16 cellular contexts compared by ENCODE assay signal in genomic region chr6:158667360-158667981, GRCh38. TPM values are rescaled to one million over a fixed set of nuclear protein-coding genes. Genes with fewer than 3 reads are reported as not detected.
DNase-seq lines count a peak whose midpoint lies in the region; ATAC-seq and TF ChIP-seq lines count a peak whose summit lies in the region.
"Had no signal": no experiment of that assay in that cellular context is flagged by ENCODE, and none has a peak within 500 bp of the region (broad histone marks: within the 10 kb centered on the region; RNA-seq: fewer than 3 reads in every experiment).

No MANE protein-coding gene starts in this region.

- no peaks in the 10 kb centered on the region for H3K9me3 Mint-ChIP-seq in IgD-negative memory B cell
- no peaks in the 10 kb centered on the region for H3K9me3 Mint-ChIP-seq in immature natural killer cell
- H3K9me3 Mint-ChIP-seq: activated T-cell treated with anti-CD3 and anti-CD28 coated beads, Interleukin-2, amount 50 U/mL, for 4 hours; WTC11 had no signal

- ATAC-seq in HG03108 (IDR thresholded peaks at IDR 0.05; ENCODE audit: unreplicated experiment) (no peak), GM18873 (IDR thresholded peaks at IDR 0.05; ENCODE audit: low FRiP score, unreplicated experiment) (no peak)
- ATAC-seq: activated T-cell treated with anti-CD3 and anti-CD28 coated beads, Interleukin-2, amount 50 U/mL, for 4 hours; WTC11 had no signal

- H3K27ac ChIP-seq in sigmoid colon = peak overlapping the region in 3 of 4 donors; percentile 31 to 54 (median 33)
- H3K27ac ChIP-seq: BLaER1 had no signal

- peak overlapping the region in 3 of 4 donors; percentile 3 to 65 (median 15) for H3K4me3 Mint-ChIP-seq in IgD-negative memory B cell
- no peak overlapping the region for H3K4me3 Mint-ChIP-seq in immature natural killer cell
- H3K4me3 Mint-ChIP-seq: activated T-cell treated with anti-CD3 and anti-CD28 coated beads, Interleukin-2, amount 50 U/mL, for 4 hours; WTC11 had no signal

- H3K4me1 ChIP-seq in sigmoid colon = peaks cover 0 to 23% (median 4%) of the 10 kb centered on the region in 4 donors

- H3K36me3 Mint-ChIP-seq in IgD-negative memory B cell = peaks cover 2% of the 10 kb centered on the region
- H3K36me3 Mint-ChIP-seq in immature natural killer cell = peaks cover 25 to 60% (median 36%) of the 10 kb centered on the region in 3 donors
- H3K36me3 Mint-ChIP-seq: WTC11 had no signal

- 83 to 93% methylated on average over 8 of the region's 8 CpGs for WGBS in sigmoid colon, 2 donors

- peaks cover 13 to 18% (median 17%) of the 10 kb centered on the region in 3 donors for H3K4me1 Mint-ChIP-seq in IgD-negative memory B cell
- H3K4me1 Mint-ChIP-seq in immature natural killer cell = peaks cover 15 to 25% of the 10 kb centered on the region in 2 donors

- no peak for TF ChIP-seq CTCF in sigmoid colon (IDR thresholded peaks at IDR 0.05)

- TF ChIP-seq POLR2A in sigmoid colon (IDR thresholded peaks at IDR 0.05) = no peak

- H3K27ac Mint-ChIP-seq in IgD-negative memory B cell (peak overlapping the region in 2 of 3 donors; percentile 47 to 84), immature natural killer cell (peak overlapping the region in 5 of 6 donors; percentile 48 to 81 (median 65))
- H3K27ac Mint-ChIP-seq: WTC11 had no signal

- no peaks in the 10 kb centered on the region for H3K9me3 ChIP-seq in sigmoid colon
- H3K9me3 ChIP-seq: adrenal gland, BLaER1 had no signal

- H3K27me3 Mint-ChIP-seq in IgD-negative memory B cell = no peaks in the 10 kb centered on the region
- H3K27me3 Mint-ChIP-seq in immature natural killer cell (ENCODE audit: low read depth in 3 of 3) = peaks cover 2 to 9% (median 4%) of the 10 kb centered on the region in 3 donors

- TF ChIP-seq EP300 in sigmoid colon (IDR thresholded peaks at IDR 0.05) = no peak

- no peaks in the 10 kb centered on the region for H3K27me3 ChIP-seq in sigmoid colon
- H3K27me3 ChIP-seq: adrenal gland had no signal

- no peak overlapping the region for H3K4me3 ChIP-seq in sigmoid colon
- H3K4me3 ChIP-seq: adrenal gland, BLaER1, lung had no signal

- intact Hi-C loops in sigmoid colon (cut with DNase I) = no loop called here

- H3K36me3 ChIP-seq in sigmoid colon = no peaks in the 10 kb centered on the region
- H3K36me3 ChIP-seq: adrenal gland, BLaER1 had no signal

- DNase-seq in CD1c-positive myeloid dendritic cell (ENCODE audit: extremely low spot score) (peak; percentile 57), immature natural killer cell (no peak), sigmoid colon (no peak), foreskin melanocyte (no peak)
- DNase-seq in activated naive CD4-positive, alpha-beta T cell treated with Interleukin-2 at 50 U/mL for 16 hours = no peak
- DNase-seq: activated T-cell treated with anti-CD3 and anti-CD28 coated beads, Interleukin-2, amount 50 U/mL, for 4 hours; EL; NCI-H1048; NCI-H2227 treated with DMSO at 0.1 percent for 48 hours had no signal

RNA-seq across cellular contexts. Expression of gene SYTL3, which starts 17.6 kb away (rescaled TPM):
- polyA plus RNA-seq in IgD-negative memory B cell (1.8 TPM), immature natural killer cell (10 to 100 TPM; 45.4 to 56.5 (median 52.0) TPM), sigmoid colon (1 to 10 TPM; 1.6 to 6.9 (median 1.8) TPM)
- 1 to 10 TPM; 3.1 to 4.3 (median 3.6) TPM for total RNA-seq in sigmoid colon

RNA-seq across cellular contexts. Expression of gene DYNLT1, which starts 22.9 kb away (rescaled TPM):
- polyA plus RNA-seq in IgD-negative memory B cell (48.6 TPM), immature natural killer cell (100 to 1,000 TPM in 2 of 3 donors, 10 to 100 TPM in 1; 94.2 to 141 (median 119) TPM), sigmoid colon (100 to 1,000 TPM; 231 to 457 (median 332) TPM)
- total RNA-seq in sigmoid colon = 100 to 1,000 TPM in 3 of 4 donors, 10 to 100 TPM in 1; 68.7 to 118 (median 105) TPM

Comparison
In these comparisons a context has a peak if more than half of its experiments do, and no peak if none do; other contexts are left out.
1. H3K4me3 Mint-ChIP-seq: peak in IgD-negative memory B cell (3 of 4); none in immature natural killer cell (0 of 5).
2. RNA of gene SYTL3, which starts 17.6 kb away (polyA plus RNA-seq): 45.4 to 56.5 TPM in immature natural killer cell; 1.8 TPM in IgD-negative memory B cell (single experiment) and 1.6 to 6.9 TPM in sigmoid colon; every median in the first group is over 4 times any median in the second.